Comparison of ENCODE assay signal across 8 cellular contexts in genomic region chr18:41955688-41956087, GRCh38. TPM values are rescaled to one million over a fixed set of nuclear protein-coding genes. Genes with fewer than 3 reads are reported as not detected.
DNase-seq lines count a peak whose midpoint lies in the region; ATAC-seq, FAIRE-seq and TF ChIP-seq lines count a peak whose summit lies in the region.

No MANE protein-coding gene starts in this region.

- H3K27me3 ChIP-seq in CD4-positive, alpha-beta T cell (ENCODE audit: control insufficient read depth, insufficient read depth, low read length): no peaks in the 10 kb centered on the region

- intact Hi-C loops in CD4-positive, alpha-beta T cell (cut with DNase I, micrococcal nuclease): no loop called here
- intact Hi-C loops in dendritic cell treated with granulocyte-macrophage colony-stimulating factor and Interleukin-4, amounts not matched to agents 40 ng/mL and 50 ng/mL, for 4 days (cut with micrococcal nuclease): no loop called here

- peak overlapping the region; percentile 96 for H3K27ac Mint-ChIP-seq in CD4-positive, alpha-beta T cell
- peak overlapping the region; percentile 99 for H3K27ac Mint-ChIP-seq in dendritic cell treated with granulocyte-macrophage colony-stimulating factor and Interleukin-4, amounts not matched to agents 40 ng/mL and 50 ng/mL, for 4 days
- peak overlapping the region; percentile 97 to 98 for H3K27ac Mint-ChIP-seq in natural killer cell treated with Interleukin-12 subunit alpha and Interleukin-12 subunit beta and Interleukin-15 and Interleukin-18, amount 100 ng/mL, for 72 hours

- H3K36me3 Mint-ChIP-seq in CD4-positive, alpha-beta T cell (ENCODE audit: low read depth): peaks cover 45% of the 10 kb centered on the region
- peaks cover 29% of the 10 kb centered on the region for H3K36me3 Mint-ChIP-seq in dendritic cell treated with granulocyte-macrophage colony-stimulating factor and Interleukin-4, amounts not matched to agents 40 ng/mL and 50 ng/mL, for 4 days (ENCODE audit: low read depth)
- peaks cover 22% of the 10 kb centered on the region for H3K36me3 Mint-ChIP-seq in natural killer cell treated with Interleukin-12 subunit alpha and Interleukin-12 subunit beta and Interleukin-15 and Interleukin-18, amount 100 ng/mL, for 72 hours

- no peak for DNase-seq in CD4-positive, alpha-beta T cell
- DNase-seq in M059J (ENCODE audit: low read depth): peak; percentile 17
- DNase-seq in natural killer cell treated with Interleukin-12 subunit alpha and Interleukin-12 subunit beta and Interleukin-15 and Interleukin-18, amount 100 ng/mL, for 72 hours (ENCODE audit: low spot score): no peak
- no peak for DNase-seq in H54 (ENCODE audit: insufficient read length, low spot score)
- no peak for DNase-seq in inferior parietal cortex (ENCODE audit: extremely low spot score)
- DNase-seq in H4 (ENCODE audit: low spot score): no peak

- H3K4me1 Mint-ChIP-seq in CD4-positive, alpha-beta T cell (ENCODE audit: low read depth): peaks cover 47% of the 10 kb centered on the region
- H3K4me1 Mint-ChIP-seq in dendritic cell treated with granulocyte-macrophage colony-stimulating factor and Interleukin-4, amounts not matched to agents 40 ng/mL and 50 ng/mL, for 4 days (ENCODE audit: low read depth): peaks cover 21% of the 10 kb centered on the region
- H3K4me1 Mint-ChIP-seq in natural killer cell treated with Interleukin-12 subunit alpha and Interleukin-12 subunit beta and Interleukin-15 and Interleukin-18, amount 100 ng/mL, for 72 hours (ENCODE audit: low read depth in 2 of 2): peaks cover 27 to 36% of the 10 kb centered on the region in 2 donors

- no peaks in the 10 kb centered on the region for H3K9me3 ChIP-seq in CD4-positive, alpha-beta T cell (ENCODE audit: control insufficient read depth, low read length)

- no peak for TF ChIP-seq POLR2A in H54 (IDR thresholded peaks at IDR 0.05; ENCODE audit: low read depth, low read length)

- CTCF ChIA-PET in CD4-positive, alpha-beta T cell (lab: Charles Lee): interaction anchor here (0.6 kb wide), 1 partner anchor 11 kb away, joined by 3 read pairs; no protein-coding TSS in a partner anchor

- no peak for ATAC-seq in CD4-positive, alpha-beta T cell (ENCODE audit: poor library complexity)
- ATAC-seq in natural killer cell treated with Interleukin-12 subunit alpha and Interleukin-12 subunit beta and Interleukin-15 and Interleukin-18, amount 100 ng/mL, for 72 hours: no peak
- no peak for ATAC-seq in GM18519 (IDR thresholded peaks at IDR 0.05; ENCODE audit: low FRiP score, unreplicated experiment)

- POLR2A ChIA-PET in CD4-positive, alpha-beta T cell (lab: Charles Lee): interaction anchor here (1.0 to 1.3 kb wide), 3 partner anchors 16 to 72 kb away, joined by 3 read pairs; no protein-coding TSS in a partner anchor

- FAIRE-seq in H54 (lab: Jason Lieb, UNC): no peak

- H3K27ac ChIP-seq in CD4-positive, alpha-beta T cell (ENCODE audit: low read depth, low read length): no peak overlapping the region

- TF ChIP-seq CTCF in CD4-positive, alpha-beta T cell (IDR thresholded peaks at IDR 0.05): no peak

- no peaks in the 10 kb centered on the region for H3K27me3 Mint-ChIP-seq in CD4-positive, alpha-beta T cell
- peaks cover 4% of the 10 kb centered on the region for H3K27me3 Mint-ChIP-seq in dendritic cell treated with granulocyte-macrophage colony-stimulating factor and Interleukin-4, amounts not matched to agents 40 ng/mL and 50 ng/mL, for 4 days
- peaks cover 0 to 5% of the 10 kb centered on the region in 2 donors for H3K27me3 Mint-ChIP-seq in natural killer cell treated with Interleukin-12 subunit alpha and Interleukin-12 subunit beta and Interleukin-15 and Interleukin-18, amount 100 ng/mL, for 72 hours

- H3K4me3 Mint-ChIP-seq in CD4-positive, alpha-beta T cell: peak overlapping the region; percentile 100
- peak overlapping the region; percentile 99 for H3K4me3 Mint-ChIP-seq in dendritic cell treated with granulocyte-macrophage colony-stimulating factor and Interleukin-4, amounts not matched to agents 40 ng/mL and 50 ng/mL, for 4 days
- H3K4me3 Mint-ChIP-seq in natural killer cell treated with Interleukin-12 subunit alpha and Interleukin-12 subunit beta and Interleukin-15 and Interleukin-18, amount 100 ng/mL, for 72 hours: peak overlapping the region; percentile 100

- no peaks in the 10 kb centered on the region for H3K9me3 Mint-ChIP-seq in CD4-positive, alpha-beta T cell
- H3K9me3 Mint-ChIP-seq in dendritic cell treated with granulocyte-macrophage colony-stimulating factor and Interleukin-4, amounts not matched to agents 40 ng/mL and 50 ng/mL, for 4 days: no peaks in the 10 kb centered on the region
- H3K9me3 Mint-ChIP-seq in natural killer cell treated with Interleukin-12 subunit alpha and Interleukin-12 subunit beta and Interleukin-15 and Interleukin-18, amount 100 ng/mL, for 72 hours: no peaks in the 10 kb centered on the region

RNA-seq across cellular contexts. Expression of gene PIK3C3, which starts 0.7 kb away (rescaled TPM):
- 10 to 100 TPM; 33.5 to 34.2 TPM for total RNA-seq in CD4-positive, alpha-beta T cell
- total RNA-seq in M059J (2014; rRNA removed; shearing (Covaris generic)): 62.1 and 67.3 TPM in 2 replicates
- total RNA-seq in natural killer cell treated with Interleukin-12 subunit alpha and Interleukin-12 subunit beta and Interleukin-15 and Interleukin-18, amount 100 ng/mL, for 72 hours: 10 to 100 TPM; 56.3 to 74.4 TPM
- 24.8 and 44.5 TPM in 2 replicates for total RNA-seq in H4 (2014; rRNA removed; shearing (Covaris generic))
